ENCODE assay signal across 1 cellular context in genomic region chr12:54055522-54055921, GRCh38.
TF ChIP-seq lines count a peak whose summit lies in the region.

No MANE protein-coding gene starts in this region.

TF ChIP-seq in WTC11, 78 proteins besides CTCF, POLR2A, EP300 and RAD21:
- TF ChIP-seq ETV6 (CRISPR knock-in tag; IDR thresholded peaks at IDR 0.05) (no peak), PRDM15 (CRISPR knock-in tag; IDR thresholded peaks at IDR 0.05) (no peak), NR1H2 (CRISPR knock-in tag; IDR thresholded peaks at IDR 0.05) (no peak), NFE2L1 (CRISPR knock-in tag; IDR thresholded peaks at IDR 0.05) (no peak), ZNF512 (CRISPR knock-in tag; IDR thresholded peaks at IDR 0.05; ENCODE audit: borderline replicate concordance) (no peak), OVOL2 (CRISPR knock-in tag; IDR thresholded peaks at IDR 0.05; ENCODE audit: borderline replicate concordance) (no peak), TP53 (CRISPR knock-in tag; IDR thresholded peaks at IDR 0.05) (no peak), ZNF121 (CRISPR knock-in tag; IDR thresholded peaks at IDR 0.05) (no peak), ZNF671 (CRISPR knock-in tag; IDR thresholded peaks at IDR 0.05) (no peak), KAT7 (CRISPR knock-in tag; IDR thresholded peaks at IDR 0.05; ENCODE audit: borderline replicate concordance) (no peak), ATF1 (CRISPR knock-in tag; IDR thresholded peaks at IDR 0.05) (no peak)
